In the genomic region with DNA sequence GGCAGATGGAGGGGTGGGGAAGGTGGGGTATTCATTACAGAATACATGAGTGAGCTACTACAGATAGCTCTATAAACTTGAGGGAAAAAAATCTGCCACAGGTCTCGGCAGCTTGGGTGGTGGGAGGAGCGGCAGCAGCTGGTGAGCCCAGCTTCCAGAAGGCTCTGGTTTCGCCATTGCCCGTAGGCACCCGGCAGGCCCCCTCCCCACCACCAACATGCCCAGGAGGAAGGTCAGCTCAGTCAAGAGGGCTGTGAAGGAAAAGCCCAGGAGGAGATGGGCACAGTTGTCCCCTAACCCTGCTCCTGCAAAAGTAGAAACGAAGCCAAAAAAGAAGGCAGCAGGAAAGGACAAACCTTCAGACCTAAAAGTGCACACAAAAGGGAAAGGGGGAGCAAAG, we compare ENCODE assay signal across 30 cellular contexts. TPM values are rescaled to one million over a fixed set of nuclear protein-coding genes. Genes with fewer than 3 reads are reported as not detected.
DNase-seq lines count a peak whose midpoint lies in the region; ATAC-seq, FAIRE-seq and TF ChIP-seq lines count a peak whose summit lies in the region.
"Had no signal": no experiment of that assay in that cellular context is flagged by ENCODE, and none has a peak within 500 bp of the region (broad histone marks: within the 10 kb centered on the region; RNA-seq: fewer than 3 reads in every experiment).

No MANE protein-coding gene starts in this region.

- BruUV-seq in K562 (replicated peaks; lab: Mats Ljungman, UMichigan) = no TSS peak

- no peak overlapping the region for H3K27ac ChIP-seq in K562 (ENCODE audit: extremely low read depth, low read depth, low read length)
- H3K27ac ChIP-seq: 22Rv1, breast epithelium, colonic mucosa, esophagus squamous epithelium had no signal

- TF ChIP-seq RAD21 in K562 (CRISPR knock-in tag; conservative IDR thresholded peaks at IDR 0.05 in 1 of 2, IDR thresholded peaks at IDR 0.05 in 1 of 2) = no peak

- H3K9me3 Mint-ChIP-seq in stimulated activated memory B cell treated with anti-CD40 and anti-IgM and Interleukin-4, amounts not matched to agents 10 μg/mL and 1 μg/mL and 100 μg/mL, for 72 hours = no peaks in the 10 kb centered on the region
- H3K9me3 Mint-ChIP-seq: CD4-positive, alpha-beta memory T cell; WTC11 had no signal

- no peak for FAIRE-seq in K562 (lab: Jason Lieb, UNC)
- FAIRE-seq: frontal cortex had no signal

- no peaks in the 10 kb centered on the region for H3K9me1 ChIP-seq in K562 (ENCODE audit: control insufficient read depth, insufficient read depth, low read length)

- ATAC-seq in K562 = no peak
- no peak for ATAC-seq in stimulated activated memory B cell treated with anti-CD40 and anti-IgM and Interleukin-4, amounts not matched to agents 10 μg/mL and 1 μg/mL and 100 μg/mL, for 72 hours
- ATAC-seq in GM18517 (IDR thresholded peaks at IDR 0.05; ENCODE audit: unreplicated experiment) = no peak
- ATAC-seq in left ventricle myocardium superior = no peak
- ATAC-seq: Right ventricle myocardium inferior; sciatic nerve; stimulated activated naive CD8-positive, alpha-beta T cell treated with anti-CD3 and anti-CD28 coated beads, Interleukin-15, Interleukin-2, amounts not matched to agents 100 U/mL and 50 U/mL, for 24 hours; WTC11 had no signal

- TF ChIP-seq POLR2A in K562 (conservative IDR thresholded peaks at IDR 0.05) = no peak

- intact Hi-C loops in K562 (cut with micrococcal nuclease) = no loop called here
- intact Hi-C loops in left ventricle myocardium superior (cut with micrococcal nuclease) = no loop called here

- H3K79me2 ChIP-seq in K562 (ENCODE audit: control insufficient read depth, insufficient read depth, low read length) = no peaks in the 10 kb centered on the region

- H3K36me3 Mint-ChIP-seq in stimulated activated memory B cell treated with anti-CD40 and anti-IgM and Interleukin-4, amounts not matched to agents 10 μg/mL and 1 μg/mL and 100 μg/mL, for 72 hours = peaks cover 22% of the 10 kb centered on the region

- no peaks in the 10 kb centered on the region for H3K27me3 Mint-ChIP-seq in stimulated activated memory B cell treated with anti-CD40 and anti-IgM and Interleukin-4, amounts not matched to agents 10 μg/mL and 1 μg/mL and 100 μg/mL, for 72 hours
- H3K27me3 Mint-ChIP-seq: CD4-positive, alpha-beta memory T cell had no signal

- POLR2A ChIA-PET in K562 (lab: Yijun Ruan, JAX) = interaction anchor here (0.6 to 2.4 kb wide), 5 partner anchors 10 to 51 kb away, joined by 3 to 26 read pairs (median 3); no protein-coding TSS in a partner anchor

- H3K4me3 ChIP-seq in K562 = no peak overlapping the region
- H3K4me3 ChIP-seq: breast epithelium, colonic mucosa, esophagus squamous epithelium, tibial artery had no signal

- peak overlapping the region; percentile 46 for H3K27ac Mint-ChIP-seq in stimulated activated memory B cell treated with anti-CD40 and anti-IgM and Interleukin-4, amounts not matched to agents 10 μg/mL and 1 μg/mL and 100 μg/mL, for 72 hours

- TF ChIP-seq EP300 in K562 (IDR thresholded peaks at IDR 0.05; ENCODE audit: low read length) = no peak

- H3K9ac ChIP-seq in K562 (ENCODE audit: insufficient read depth in 1 of 2, low read depth in 2 of 2, low read length in 2 of 2) = peak overlapping the region in 1 of 2 experiments; percentile 65; a peak in 1 of 4 replicates

- H3K36me3 ChIP-seq in K562 (ENCODE audit: control insufficient read depth, insufficient read depth, low read length) = peaks cover 31% of the 10 kb centered on the region
- H3K36me3 ChIP-seq: breast epithelium, colonic mucosa had no signal

- no peak overlapping the region for H2AFZ ChIP-seq in K562 (ENCODE audit: low read depth, low read length)

- DNase-seq in NCI-H82 (lab: John Stamatoyannopoulos, UW) (peak; percentile 46), NCI-H82 treated with DMSO at 0.1 percent for 48 hours (lab: John Stamatoyannopoulos, UW; ENCODE audit: unreplicated experiment) (no peak), NCI-H446 treated with DMSO at 0.1 percent for 48 hours (lab: John Stamatoyannopoulos, UW) (peak; percentile 2), K562 (ENCODE audit: extremely low read depth in 1 of 4, low spot score in 3 of 4) (no peak), islet precursor cell (no peak), left ventricle myocardium superior (no peak)
- DNase-seq: activated CD4-positive, alpha-beta T cell treated with anti-CD3 and anti-CD28 coated beads, Interleukin-2, amount 50 U/mL, for 48 hours; activated CD8-positive, alpha-beta memory T cell treated with anti-CD3 and anti-CD28 coated beads, Interleukin-2, amount 50 U/mL, for 48 hours; CD4-positive, alpha-beta memory T cell; colonic mucosa; DMS153; esophagus squamous epithelium; hippocampal formation; KBM-7; MM.1S; NCI-H1417; NCI-H526 treated with DMSO at 0.1 percent for 48 hours; posterior cingulate gyrus; stimulated activated CD4-positive, alpha-beta T cell treated with anti-CD3 and anti-CD28 coated beads, Interleukin-4, amount 100 ng/mL, for 4 hours; stimulated activated naive CD8-positive, alpha-beta T cell treated with anti-CD3 and anti-CD28 coated beads, Interleukin-15, Interleukin-2, amounts not matched to agents 100 U/mL and 50 U/mL, for 24 hours; T-helper 9 cell; tibial artery had no signal

- no peaks in the 10 kb centered on the region for H4K20me1 ChIP-seq in K562 (replicated peaks; ENCODE audit: control insufficient read depth, insufficient read depth, low read length)

- no peak overlapping the region for H3K4me3 Mint-ChIP-seq in stimulated activated memory B cell treated with anti-CD40 and anti-IgM and Interleukin-4, amounts not matched to agents 10 μg/mL and 1 μg/mL and 100 μg/mL, for 72 hours
- H3K4me3 Mint-ChIP-seq: CD4-positive, alpha-beta memory T cell; WTC11 had no signal

- no peaks in the 10 kb centered on the region for H3K9me3 ChIP-seq in K562 (replicated peaks; ENCODE audit: control insufficient read depth, insufficient read depth, low read depth, low read length)
- H3K9me3 ChIP-seq: breast epithelium, colonic mucosa, esophagus squamous epithelium, tibial artery had no signal

- peaks cover 11 to 12% of the 10 kb centered on the region in 2 experiments for H3K4me1 ChIP-seq in K562 (replicated peaks in 1 of 2; ENCODE audit: control insufficient read depth in 2 of 2, insufficient read depth in 2 of 2, low read length in 2 of 2)
- H3K4me1 ChIP-seq: breast epithelium, colonic mucosa had no signal

- in situ Hi-C loops in K562 (cut with MboI) = no loop called here

- WGBS in K562 (ENCODE audit: insufficient coverage, low coverage, missing lambda C conversion rate) = 67% methylated on average over 6 of the region's 6 CpGs

- no peak overlapping the region for H3K4me2 ChIP-seq in K562 (ENCODE audit: insufficient read depth, low read length)

- peaks cover 45% of the 10 kb centered on the region for H3K4me1 Mint-ChIP-seq in stimulated activated memory B cell treated with anti-CD40 and anti-IgM and Interleukin-4, amounts not matched to agents 10 μg/mL and 1 μg/mL and 100 μg/mL, for 72 hours

- H3K27me3 ChIP-seq in K562 (ENCODE audit: control insufficient read depth in 2 of 2, insufficient read depth in 2 of 2, low read length in 2 of 2) = no peaks in the 10 kb centered on the region
- H3K27me3 ChIP-seq: breast epithelium, colonic mucosa, esophagus squamous epithelium, tibial artery had no signal

- no peak for TF ChIP-seq CTCF in K562 (IDR thresholded peaks at IDR 0.05 in 2 of 3, conservative IDR thresholded peaks at IDR 0.05 in 1 of 3; ENCODE audit: insufficient read depth in 2 of 3, low read depth in 1 of 3, low read length in 3 of 3)

- CTCF ChIA-PET in K562 (lab: Yijun Ruan, JAX; ENCODE audit: low intra/inter-chr PET ratio) = no interaction called here

TF ChIP-seq in K562, 482 proteins besides CTCF, POLR2A, EP300 and RAD21:
- TF ChIP-seq POLR2G (IDR thresholded peaks at IDR 0.05; ENCODE audit: low read depth, low read length) (peak; percentile 54), EP400 (IDR thresholded peaks at IDR 0.05) (no peak)

RNA-seq across cellular contexts. Expression of a gene that starts 18.5 kb away (rescaled TPM):
- total RNA-seq in K562 (2011; cell fraction: chromatin; rRNA removed; ENCODE audit: low replicate concordance) = 65.5 and 73.0 TPM in 2 replicates
- 31.1 and 40.4 TPM in 2 replicates for total RNA-seq in K562 (2011; cell fraction: nucleolus; rRNA removed)
- total RNA-seq in K562 (2011; cell fraction: nucleoplasm; rRNA removed) = 34.7 and 39.7 TPM in 2 replicates
- total RNA-seq in K562 (2014; rRNA removed) (25.3 and 35.3 TPM in 2 replicates), K562 (2014; rRNA removed; fragmentation: Illumina TruSeq; extraction: Trizol) (38.6 and 41.6 TPM in 2 replicates), K562 (2015; rRNA removed; fragmentation: Illumina TruSeq; extraction: Trizol) (35.5 and 39.9 TPM in 2 replicates), K562 (2021) (37.1 and 42.1 TPM in 2 replicates), left ventricle myocardium superior (12.6 TPM)
- polyA plus RNA-seq in K562 (2011; rRNA removed) (20.3 and 40.1 TPM in 2 replicates), K562 (2014; fragmentation: Illumina TruSeq; extraction: Trizol) (39.0 and 42.4 TPM in 2 replicates), K562 (2014; fragmentation: Nextera tagmentation; extraction: Ambion mirVana) (10 to 100 TPM in 1 of 2 experiments, 1 to 10 TPM in 1; 7.5 to 10.5 TPM), K562 (2014; rRNA removed) (31.9 and 32.0 TPM in 2 replicates)
- polyA plus RNA-seq in K562 (2011; cell fraction: cytosol; rRNA removed) = 23.3 and 34.9 TPM in 2 replicates
- 66.0 and 76.2 TPM in 2 replicates for polyA plus RNA-seq in K562 (2011; cell fraction: nucleus; rRNA removed)
- 32.4 and 38.8 TPM in 2 replicates for polyA plus RNA-seq in K562 (2012)
- polyA minus RNA-seq in K562 (2011; rRNA and poly(A)+ RNA removed) = 16.4 and 22.5 TPM in 2 replicates
- polyA minus RNA-seq in K562 (2011; cell fraction: cytosol; rRNA and poly(A)+ RNA removed) = 16.3 and 19.6 TPM in 2 replicates
- 17.0 and 21.2 TPM in 2 replicates for polyA minus RNA-seq in K562 (2011; cell fraction: nucleus; rRNA and poly(A)+ RNA removed)

RNA-seq across cellular contexts. Expression of a gene that starts 31.7 kb away (rescaled TPM):
- total RNA-seq in K562 (2011; cell fraction: chromatin; rRNA removed; ENCODE audit: low replicate concordance) = 90.6 and 225 TPM in 2 replicates
- 55.7 and 61.2 TPM in 2 replicates for total RNA-seq in K562 (2011; cell fraction: nucleolus; rRNA removed)
- 83.1 and 87.0 TPM in 2 replicates for total RNA-seq in K562 (2011; cell fraction: nucleoplasm; rRNA removed)
- total RNA-seq in K562 (2014; rRNA removed) (52.1 and 63.1 TPM in 2 replicates), K562 (2014; rRNA removed; fragmentation: Illumina TruSeq; extraction: Trizol) (85.2 and 99.9 TPM in 2 replicates), K562 (2015; rRNA removed; fragmentation: Illumina TruSeq; extraction: Trizol) (72.2 and 73.3 TPM in 2 replicates), K562 (2021) (61.2 and 62.9 TPM in 2 replicates), left ventricle myocardium superior (54.8 TPM)
- polyA plus RNA-seq in K562 (2011; rRNA removed) (85.1 and 89.5 TPM in 2 replicates), K562 (2014; fragmentation: Illumina TruSeq; extraction: Trizol) (71.4 and 80.5 TPM in 2 replicates), K562 (2014; fragmentation: Nextera tagmentation; extraction: Ambion mirVana) (10 to 100 TPM; 21.4 to 39.4 TPM), K562 (2014; rRNA removed) (53.9 and 57.4 TPM in 2 replicates)
- 26.9 and 30.9 TPM in 2 replicates for polyA plus RNA-seq in K562 (2011; cell fraction: cytosol; rRNA removed)
- 50.2 and 79.8 TPM in 2 replicates for polyA plus RNA-seq in K562 (2011; cell fraction: nucleus; rRNA removed)
- 67.3 and 78.4 TPM in 2 replicates for polyA plus RNA-seq in K562 (2012)
- polyA minus RNA-seq in K562 (2011; rRNA and poly(A)+ RNA removed) = 109 and 130 TPM in 2 replicates
- polyA minus RNA-seq in K562 (2011; cell fraction: cytosol; rRNA and poly(A)+ RNA removed) = 68.5 and 72.1 TPM in 2 replicates
- polyA minus RNA-seq in K562 (2011; cell fraction: nucleus; rRNA and poly(A)+ RNA removed) = 33.3 and 66.6 TPM in 2 replicates

Comparison
In these comparisons a context has a peak if more than half of its experiments do, and no peak if none do; other contexts are left out.
1. DNase-seq: peak in NCI-H82 (single experiment) and NCI-H446 treated with DMSO at 0.1 percent for 48 hours (single experiment); none in NCI-H82 treated with DMSO at 0.1 percent for 48 hours (single experiment), K562 (0 of 4), islet precursor cell (single experiment) and left ventricle myocardium superior (single experiment).